2 cellular contexts compared by ENCODE assay signal in genomic region chr9:134062461-134063087, GRCh38.
TF ChIP-seq lines count a peak whose summit lies in the region.

No MANE protein-coding gene starts in this region.

TF ChIP-seq in GM23338, 12 proteins besides CTCF, POLR2A, EP300 and RAD21:
- TF ChIP-seq POLR2AphosphoS5 (IDR thresholded peaks at IDR 0.05; ENCODE audit: low read depth) (no peak), NANOG (IDR thresholded peaks at IDR 0.05; ENCODE audit: borderline replicate concordance) (no peak), ZNF114 (CRISPR knock-in tag; IDR thresholded peaks at IDR 0.05) (no peak), JUNB (IDR thresholded peaks at IDR 0.05; ENCODE audit: unreplicated experiment) (no peak), EZH2phosphoT487 (IDR thresholded peaks at IDR 0.05; ENCODE audit: unreplicated experiment) (no peak), ZNF331 (CRISPR knock-in tag; IDR thresholded peaks at IDR 0.05; ENCODE audit: low read depth) (no peak), EZH2 (IDR thresholded peaks at IDR 0.05; ENCODE audit: low read depth, unreplicated experiment) (no peak), ZNF462 (CRISPR knock-in tag; IDR thresholded peaks at IDR 0.05) (no peak), STAT1 (IDR thresholded peaks at IDR 0.05; ENCODE audit: unreplicated experiment) (no peak), REST (IDR thresholded peaks at IDR 0.05; ENCODE audit: unreplicated experiment) (no peak), ETS1 (IDR thresholded peaks at IDR 0.05) (no peak), CREB1 (CRISPR knock-in tag; IDR thresholded peaks at IDR 0.05; ENCODE audit: low read depth) (no peak)

TF ChIP-seq in HepG2, 621 proteins besides CTCF, POLR2A, EP300 and RAD21:
- TF ChIP-seq PAX8 (CRISPR knock-in tag; IDR thresholded peaks at IDR 0.05; ENCODE audit: borderline replicate concordance) (no peak), BRCA1 (CRISPR knock-in tag; IDR thresholded peaks at IDR 0.05) (no peak), ZBTB38 (CRISPR knock-in tag; IDR thresholded peaks at IDR 0.05) (0 out of 2 replicates have a peak, but pooled peaks have one; percentile 1), SRF (IDR thresholded peaks at IDR 0.05; ENCODE audit: low read depth, low read length) (no peak), AGO2 (optimal IDR thresholded peaks at IDR 0.05; ENCODE audit: low read depth, low read length) (peak; percentile 20), SIN3B (IDR thresholded peaks at IDR 0.05; ENCODE audit: low read length) (no peak), ZNF142 (CRISPR knock-in tag; IDR thresholded peaks at IDR 0.05) (no peak), RARA (CRISPR knock-in tag; IDR thresholded peaks at IDR 0.05) (no peak), SNAPC5 (CRISPR knock-in tag; IDR thresholded peaks at IDR 0.05; ENCODE audit: borderline replicate concordance) (no peak), SIN3A (IDR thresholded peaks at IDR 0.05; ENCODE audit: borderline replicate concordance, low read depth, low read length) (no peak)
